ENCODE assay signal across 5 cellular contexts in the genomic region with DNA sequence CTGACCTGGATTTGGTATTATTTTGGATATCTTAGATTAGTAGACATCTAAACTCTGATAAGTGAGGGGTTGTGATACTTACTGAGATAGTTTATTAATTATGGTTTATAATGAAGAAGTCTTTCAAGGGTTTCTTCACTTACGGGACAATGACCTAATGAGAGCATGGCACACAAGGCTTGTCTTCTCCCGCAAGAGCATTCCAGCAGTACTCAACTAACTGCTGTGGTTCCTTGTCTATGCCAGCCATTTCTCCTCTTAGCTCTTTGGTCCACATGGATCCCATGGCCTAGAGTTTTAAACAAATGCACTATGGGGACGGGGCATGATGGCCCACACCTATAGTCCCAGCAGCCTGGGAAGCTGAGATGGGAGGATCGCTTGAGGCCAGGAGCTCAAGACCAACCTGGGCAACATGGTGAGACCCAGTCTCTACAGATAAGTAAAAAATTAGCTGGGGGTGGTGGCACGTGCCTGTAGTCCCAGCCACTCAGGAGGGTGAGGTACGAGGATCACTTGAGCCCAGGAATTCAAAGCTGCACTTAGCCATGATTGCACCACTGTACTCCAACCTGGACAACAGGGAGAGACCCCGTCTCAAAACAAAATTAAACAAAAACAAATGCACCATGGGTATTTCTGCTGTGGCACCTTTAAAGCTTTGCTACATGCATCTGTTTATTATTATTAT.
"Had no signal": no experiment of that assay in that cellular context is flagged by ENCODE, and none has a peak within 500 bp of the region (broad histone marks: within the 10 kb centered on the region; RNA-seq: fewer than 3 reads in every experiment).

No MANE protein-coding gene starts in this region.

- DNase-seq: IMR-90, KBM-7, KG1 had no signal

- ATAC-seq: HepG2, K562 had no signal
